ENCODE assay signal across 11 cellular contexts in the genomic region with DNA sequence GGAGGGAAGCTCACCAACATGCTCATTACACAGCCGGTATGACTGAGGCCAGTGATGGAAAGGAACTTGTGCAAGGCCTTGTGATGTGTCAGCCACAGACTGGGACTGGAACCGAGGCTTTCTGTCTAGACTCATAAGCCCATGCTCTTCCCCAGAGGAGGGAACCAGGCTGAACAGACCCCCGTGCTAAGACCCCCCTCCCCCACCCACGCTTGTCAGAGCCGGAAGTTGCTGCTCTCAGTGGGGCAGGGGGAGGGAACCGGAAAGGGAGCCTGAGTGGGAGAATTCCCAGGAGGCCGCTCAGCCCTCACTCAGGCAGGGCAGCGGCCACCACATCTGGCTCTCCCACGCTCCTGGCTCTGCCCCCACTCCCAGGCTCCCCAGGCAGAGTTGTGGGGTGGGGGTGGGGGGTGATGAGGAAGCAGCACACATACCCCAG. TPM values are rescaled to one million over a fixed set of nuclear protein-coding genes. Genes with fewer than 3 reads are reported as not detected.
DNase-seq lines count a peak whose midpoint lies in the region; ATAC-seq and TF ChIP-seq lines count a peak whose summit lies in the region.
"Had no signal": no experiment of that assay in that cellular context is flagged by ENCODE, and none has a peak within 500 bp of the region (broad histone marks: within the 10 kb centered on the region; RNA-seq: fewer than 3 reads in every experiment).

No MANE protein-coding gene starts in this region.

- TF ChIP-seq CTCF in left ventricle myocardium inferior (IDR thresholded peaks at IDR 0.05; ENCODE audit: borderline replicate concordance) (no peak), dorsolateral prefrontal cortex (IDR thresholded peaks at IDR 0.05 in 54 of 56, conservative IDR thresholded peaks at IDR 0.05 in 2 of 56; ENCODE audit: low read depth in 1 of 56, partially characterized antibody in 56 of 56) (no peak)

- H3K27me3 ChIP-seq in left ventricle myocardium inferior (ENCODE audit: low read depth), result no peaks in the 10 kb centered on the region
- H3K27me3 ChIP-seq in dorsolateral prefrontal cortex, result no peaks in the 10 kb centered on the region

- peak overlapping the region; percentile 21 for H3K9ac ChIP-seq in SK-N-MC (ENCODE audit: insufficient read length)

- H3K36me3 ChIP-seq in SK-N-MC (ENCODE audit: insufficient read depth, low read length), result no peaks in the 10 kb centered on the region
- H3K36me3 ChIP-seq in left ventricle myocardium inferior, result no peaks in the 10 kb centered on the region

- peaks cover 84% of the 10 kb centered on the region for H3K4me1 ChIP-seq in left ventricle myocardium inferior

- DNase-seq in GM04504 (ENCODE audit: low read depth) (peak; percentile 60), SK-N-MC (ENCODE audit: low read depth, low spot score) (no peak), left ventricle myocardium inferior (peak; percentile 72), dorsolateral prefrontal cortex (no peak), hippocampal formation (lab: John Stamatoyannopoulos, UW) (no peak)
- DNase-seq: activated T-cell treated with anti-CD3 and anti-CD28 coated beads for 4 hours, midbrain, NCI-H2029 treated with DMSO at 0.1 percent for 48 hours had no signal

- ATAC-seq in GM19023 (IDR thresholded peaks at IDR 0.05; ENCODE audit: unreplicated experiment), result no peak
- ATAC-seq in HG03354 (IDR thresholded peaks at IDR 0.05; ENCODE audit: poor library complexity, severe bottlenecking, unreplicated experiment), result no peak

- no peaks in the 10 kb centered on the region for H3K9me3 ChIP-seq in SK-N-MC (ENCODE audit: low read depth, low read length)
- H3K9me3 ChIP-seq in left ventricle myocardium inferior (replicated peaks), result no peaks in the 10 kb centered on the region

- peak overlapping the region; percentile 26 for H3K4me3 ChIP-seq in SK-N-MC
- H3K4me3 ChIP-seq in left ventricle myocardium inferior, result no peak overlapping the region
- H3K4me3 ChIP-seq in skin epidermis, result no peak overlapping the region
- H3K4me3 ChIP-seq in dorsolateral prefrontal cortex, result no peak overlapping the region

- intact Hi-C loops in left ventricle myocardium inferior (cut with micrococcal nuclease) (loop anchor here (5.0 to 10.0 kb wide), 2 partner anchors 58 to 195 kb away; partner anchors contain the start of gene TCOF1), dorsolateral prefrontal cortex (cut with DNase I) (loop anchor here (5.0 to 10.0 kb wide), 2 partner anchors 58 to 285 kb away; partner anchors contain the start of gene RPS14 (in 1 of the 2))

- H3K27ac ChIP-seq in SK-N-MC (peak overlapping the region; percentile 75), left ventricle myocardium inferior (replicated peaks) (peak overlapping the region; percentile 89), skin epidermis (peak overlapping the region in 19 of 21 experiments; percentile 14 to 92 (median 73)), dorsolateral prefrontal cortex (peak overlapping the region in 27 of 59 donors; percentile 32 to 95 (median 63))

RNA-seq across cellular contexts. Expression of gene PDGFRB, which starts 4.1 kb away (rescaled TPM):
- total RNA-seq in left ventricle myocardium inferior, result 39.7 TPM
- 100 to 1,000 TPM in 13 of 120 experiments, 10 to 100 TPM in 107; 34.7 to 209 (median 68.0) TPM for total RNA-seq in dorsolateral prefrontal cortex

RNA-seq across cellular contexts. Expression of gene CDX1, which starts 6.8 kb away (rescaled TPM):
- total RNA-seq in left ventricle myocardium inferior (not detected), dorsolateral prefrontal cortex (under 1 TPM in 33 of 120 experiments, not detected in 87; 0.23 to 0.90 (median 0.48) TPM)

RNA-seq across cellular contexts. Expression of gene SLC6A7, which starts 30.1 kb away (rescaled TPM):
- total RNA-seq in left ventricle myocardium inferior (not detected), dorsolateral prefrontal cortex (10 to 100 TPM; 11.5 to 82.1 (median 47.8) TPM)

Comparison
In these comparisons a context has a peak if more than half of its experiments do, and no peak if none do; other contexts are left out.
1. DNase-seq: peak in GM04504 (single experiment) and left ventricle myocardium inferior (single experiment); none in SK-N-MC (single experiment), dorsolateral prefrontal cortex (0 of 10) and hippocampal formation (0 of 2).
2. RNA of gene SLC6A7, which starts 30.1 kb away (total RNA-seq): 11.5 to 82.1 TPM in dorsolateral prefrontal cortex; not detected in left ventricle myocardium inferior (single experiment); every median in the first group is over 10 times any median in the second.